Comparison of ENCODE assay signal across 8 cellular contexts in the genomic region with DNA sequence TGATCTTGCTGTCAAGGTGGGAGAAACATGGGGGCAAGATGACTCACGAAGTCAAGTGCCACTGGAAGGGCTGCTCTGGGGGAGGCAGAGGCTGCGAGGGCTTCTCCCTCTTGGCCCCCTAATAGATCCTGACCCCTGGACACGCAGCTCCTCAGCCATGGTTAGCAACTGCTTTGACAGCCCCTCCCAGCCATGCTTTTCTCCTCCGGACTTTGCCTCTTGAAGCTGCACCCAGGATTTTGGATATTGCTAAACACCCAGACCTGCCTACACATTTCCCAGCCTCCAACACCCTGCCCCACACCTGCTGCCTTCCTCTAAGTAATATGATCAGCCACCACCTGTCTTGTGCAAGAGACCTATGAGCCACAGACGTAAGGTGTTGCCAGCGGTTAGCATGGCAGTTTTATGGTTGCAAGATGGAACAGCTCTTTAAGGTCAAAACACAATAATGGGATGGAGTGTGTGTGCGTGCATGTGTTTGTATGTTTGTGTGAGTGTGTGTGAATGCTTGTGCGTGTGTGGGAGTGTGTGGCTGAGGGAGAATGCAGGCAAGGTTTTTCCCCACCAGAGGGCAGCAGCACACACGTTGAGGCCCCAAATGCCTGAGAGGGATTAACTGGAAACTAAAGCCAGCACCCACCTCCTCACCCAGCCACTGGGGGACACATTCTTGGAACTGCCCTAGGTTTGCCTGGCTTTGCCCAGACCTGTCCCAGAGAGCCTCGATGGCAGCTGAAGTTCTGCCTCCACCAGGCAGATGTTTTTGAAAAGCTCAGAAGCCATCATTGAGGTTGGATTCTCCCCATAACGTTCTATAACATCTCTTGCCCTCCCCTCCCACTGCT. TPM values are rescaled to one million over a fixed set of nuclear protein-coding genes. Genes with fewer than 3 reads are reported as not detected.
DNase-seq lines count a peak whose midpoint lies in the region; ATAC-seq and TF ChIP-seq lines count a peak whose summit lies in the region.

No MANE protein-coding gene starts in this region.

- ATAC-seq in T-cell (replicated peaks in 1 of 4) (peak; percentile 74 to 89 (median 78)), HG02870 (IDR thresholded peaks at IDR 0.05; ENCODE audit: unreplicated experiment) (no peak)

- H3K4me3 Mint-ChIP-seq in T-cell, result no peak overlapping the region

- peaks cover 8% of the 10 kb centered on the region for H3K36me3 ChIP-seq in right atrium auricular region

- no peaks in the 10 kb centered on the region for H3K9me3 ChIP-seq in right atrium auricular region

- no peaks in the 10 kb centered on the region for H3K36me3 Mint-ChIP-seq in T-cell

- H3K27ac ChIP-seq in right atrium auricular region, result peak overlapping the region; percentile 86 to 94

- H3K4me1 Mint-ChIP-seq in T-cell, result peaks cover 2 to 6% (median 3%) of the 10 kb centered on the region in 3 donors

- H3K4me3 ChIP-seq in right atrium auricular region, result peak overlapping the region; percentile 47 to 51

- CTCF ChIA-PET in T-cell (lab: Charles Lee), result interaction anchor here (0.5 to 1.4 kb wide), 10 partner anchors 10 to 314 kb away, joined by 3 to 5 read pairs (median 3); partner anchors contain the start of gene UQCC2 (in 1 of the 2)

- DNase-seq in GM04504 (ENCODE audit: low read depth), result peak; percentile 32
- peak; percentile 82 for DNase-seq in NCI-H146 (lab: John Stamatoyannopoulos, UW)
- DNase-seq in T-cell, result peak; percentile 28 to 77 (median 62)
- peak; percentile 74 for DNase-seq in amniotic epithelial cell (ENCODE audit: low read depth)
- peak; percentile 76 for DNase-seq in right atrium auricular region (ENCODE audit: low spot score)
- peak; percentile 90 for DNase-seq in retina
- no peak for DNase-seq in cortex of kidney (lab: John Stamatoyannopoulos, UW)

- TF ChIP-seq CTCF in right atrium auricular region (IDR thresholded peaks at IDR 0.05), result peak; percentile 79 to 91

- peaks cover 18 to 26% of the 10 kb centered on the region in 2 donors for H3K27me3 Mint-ChIP-seq in T-cell

- POLR2A ChIA-PET in T-cell (lab: Charles Lee), result no interaction called here

- peaks cover 0 to 43% of the 10 kb centered on the region in 2 donors for H3K4me1 ChIP-seq in right atrium auricular region

- no peak overlapping the region for H3K27ac Mint-ChIP-seq in T-cell

- no peaks in the 10 kb centered on the region for H3K9me3 Mint-ChIP-seq in T-cell

- no peaks in the 10 kb centered on the region for H3K27me3 ChIP-seq in right atrium auricular region

RNA-seq across cellular contexts. Expression of gene IP6K3, which starts 2.5 kb away (rescaled TPM):
- not detected for total RNA-seq in T-cell
- total RNA-seq in right atrium auricular region, result 10 to 100 TPM; 17.3 to 29.9 TPM

RNA-seq across cellular contexts. Expression of gene UQCC2, which starts 32.7 kb away (rescaled TPM):
- 10 to 100 TPM; 17.2 to 36.2 (median 32.7) TPM for total RNA-seq in T-cell
- 100 to 1,000 TPM in 1 of 2 donors, 10 to 100 TPM in 1; 69.1 to 143 TPM for total RNA-seq in right atrium auricular region

RNA-seq across cellular contexts. Expression of gene LEMD2, which starts 44.7 kb away (rescaled TPM):
- total RNA-seq in T-cell, result 100 to 1,000 TPM; 115 to 125 (median 118) TPM
- 10 to 100 TPM; 25.9 to 28.1 TPM for total RNA-seq in right atrium auricular region

RNA-seq across cellular contexts. Expression of gene MLN, which starts 59.6 kb away (rescaled TPM):
- total RNA-seq in T-cell (not detected), right atrium auricular region (not detected)

Comparison
In these comparisons a context has a peak if more than half of its experiments do, and no peak if none do; other contexts are left out.
1. RNA of gene IP6K3, which starts 2.5 kb away (total RNA-seq): 17.3 to 29.9 TPM in right atrium auricular region; not detected in T-cell; every median in the first group is over 10 times any median in the second.